ENCODE assay signal across 33 cellular contexts in genomic region chr18:35183846-35184245, GRCh38.
"Had no signal": no experiment of that assay in that cellular context is flagged by ENCODE, and none has a peak within 500 bp of the region (broad histone marks: within the 10 kb centered on the region; RNA-seq: fewer than 3 reads in every experiment).

No MANE protein-coding gene starts in this region.

- H3K36me3 ChIP-seq: adrenal gland, brain microvascular endothelial cell, breast epithelium had no signal

- ATAC-seq: activated CD4-positive, alpha-beta T cell treated with anti-CD3 and anti-CD28 coated beads for 36 hours; activated CD4-positive, CD25-positive, alpha-beta regulatory T cell treated with anti-CD3 and anti-CD28 coated beads, Interleukin-2, amount 50 U/mL, for 24 hours; activated CD8-positive, alpha-beta memory T cell treated with anti-CD3 and anti-CD28 coated beads, Interleukin-2, amount 10 ng/mL, durations not matched to agents 7 days and 5 days; activated CD8-positive, alpha-beta T cell treated with anti-CD3 and anti-CD28 coated beads, Interleukin-2, amount 10 ng/mL, durations not matched to agents 7 days and 5 days; activated naive CD8-positive, alpha-beta T cell treated with anti-CD3 and anti-CD28 coated beads, Interleukin-2, amount 50 U/mL, for 24 hours; body of pancreas; WTC11 had no signal

- H3K4me3 ChIP-seq: adrenal gland, body of pancreas, breast epithelium had no signal

- FAIRE-seq: astrocyte, TTC549 had no signal

- H3K9me3 ChIP-seq: adrenal gland, body of pancreas, breast epithelium had no signal

- H3K4me1 ChIP-seq: adrenal gland, body of pancreas, breast epithelium had no signal

- H3K27ac ChIP-seq: adrenal gland, body of pancreas, brain microvascular endothelial cell, breast epithelium, VCaP had no signal

- DNase-seq: activated CD4-positive, alpha-beta memory T cell treated with anti-CD3 and anti-CD28 coated beads, Interleukin-2, amount 10 ng/mL, durations not matched to agents 7 days and 5 days; activated CD4-positive, alpha-beta T cell treated with anti-CD3 and anti-CD28 coated beads for 1 hour; activated CD4-positive, alpha-beta T cell treated with anti-CD3 and anti-CD28 coated beads for 36 hours; activated CD4-positive, alpha-beta T cell treated with anti-CD3 and anti-CD28 coated beads for 48 hours; activated CD4-positive, alpha-beta T cell treated with anti-CD3 and anti-CD28 coated beads, Interleukin-2, amount 10 ng/mL, durations not matched to agents 7 days and 5 days; activated CD4-positive, alpha-beta T cell treated with anti-CD3 and anti-CD28 coated beads, Interleukin-2, amount 50 U/mL, for 48 hours; activated CD4-positive, CD25-positive, alpha-beta regulatory T cell; activated CD8-positive, alpha-beta memory T cell treated with anti-CD3 and anti-CD28 coated beads for 24 hours; activated CD8-positive, alpha-beta memory T cell treated with anti-CD3 and anti-CD28 coated beads, Interleukin-2, amount 10 ng/mL, durations not matched to agents 7 days and 5 days; activated CD8-positive, alpha-beta memory T cell treated with anti-CD3 and anti-CD28 coated beads, Interleukin-2, amount 50 U/mL, for 48 hours; activated CD8-positive, alpha-beta T cell treated with anti-CD3 and anti-CD28 coated beads, Interleukin-2, amount 10 ng/mL, durations not matched to agents 7 days and 5 days; activated effector memory CD4-positive, alpha-beta T cell treated with Interleukin-2 at 50 U/mL for 16 hours; activated gamma-delta T cell; activated naive CD4-positive, alpha-beta T cell treated with anti-CD3 and anti-CD28 coated beads, Interleukin-2, amount 10 ng/mL, durations not matched to agents 7 days and 5 days; activated naive CD4-positive, alpha-beta T cell treated with Interleukin-2 at 50 U/mL for 16 hours; activated naive CD8-positive, alpha-beta T cell treated with anti-CD3 and anti-CD28 coated beads, Interleukin-2, amount 10 ng/mL, durations not matched to agents 7 days and 5 days; activated naive CD8-positive, alpha-beta T cell treated with anti-CD3 and anti-CD28 coated beads, Interleukin-2, amount 50 U/mL, for 24 hours; activated T-cell treated with anti-CD3 and anti-CD28 coated beads, Interleukin-2, amount 50 U/mL, for 24 hours; activated T-cell treated with anti-CD3 and anti-CD28 coated beads, Interleukin-2, amount 50 U/mL, for 48 hours; adrenal gland; amniotic stem cell; aorta; body of pancreas; brain microvascular endothelial cell; central memory CD4-positive, alpha-beta T cell; T-helper 2 cell; T-helper 9 cell had no signal

- H3K27me3 ChIP-seq: adrenal gland, body of pancreas, brain microvascular endothelial cell, breast epithelium had no signal
